ENCODE assay signal across 9 cellular contexts in genomic region chr18:74171910-74172606, GRCh38. TPM values are rescaled to one million over a fixed set of nuclear protein-coding genes. Genes with fewer than 3 reads are reported as not detected.
A peak's percentile ranks its signal among the peaks of the same experiment; 100 is the strongest.
DNase-seq lines count a peak whose midpoint lies in the region; ATAC-seq and TF ChIP-seq lines count a peak whose summit lies in the region.
"Had no signal": no experiment of that assay in that cellular context is flagged by ENCODE, and none has a peak within 500 bp of the region (broad histone marks: within the 10 kb centered on the region; RNA-seq: fewer than 3 reads in every experiment).

No MANE protein-coding gene starts in this region.

- no peak overlapping the region for H3K27ac Mint-ChIP-seq in H9

- H3K23ac ChIP-seq in mesenchymal stem cell (ENCODE audit: low read length in 2 of 2) (no peak overlapping the region), H9 (ENCODE audit: insufficient read length, low read depth, low read length) (no peak overlapping the region)

- H3K27ac ChIP-seq in mesenchymal stem cell (ENCODE audit: low read length, poor library complexity, severe bottlenecking) (no peak overlapping the region), H9 (ENCODE audit: insufficient read length, low read depth, low read length) (no peak overlapping the region)

- no peaks in the 10 kb centered on the region for H4K20me1 ChIP-seq in H9 (ENCODE audit: control insufficient read depth, insufficient read depth, insufficient read length)

- no peak overlapping the region for H2AK5ac ChIP-seq in mesenchymal stem cell (ENCODE audit: low read length, severe bottlenecking)
- no peak overlapping the region for H2AK5ac ChIP-seq in H9 (ENCODE audit: insufficient read length, low read length)

- DNase-seq in NOMO-1 treated with DMSO at 0.1 percent for 48 hours (lab: John Stamatoyannopoulos, UW; ENCODE audit: unreplicated experiment) (peak; percentile 49), mesenchymal stem cell (no peak), H9 (no peak), ecto neural progenitor cell (ENCODE audit: low spot score) (no peak), KG1 (lab: John Stamatoyannopoulos, UW) (no peak)
- no peak for DNase-seq in stimulated activated CD4-positive, alpha-beta T cell treated with anti-CD3 and anti-CD28 coated beads, Interleukin-4, amount 100 ng/mL, for 1 hour
- DNase-seq: activated naive CD4-positive, alpha-beta T cell treated with Interleukin-2 at 50 U/mL for 16 hours had no signal

- H4K8ac ChIP-seq in mesenchymal stem cell (ENCODE audit: low read length) = no peak overlapping the region
- no peak overlapping the region for H4K8ac ChIP-seq in H9 (replicated peaks; ENCODE audit: insufficient read length, low read depth, low read length)

- H3K4ac ChIP-seq in mesenchymal stem cell (ENCODE audit: low read depth in 1 of 2, low read length in 2 of 2) (no peak overlapping the region), H9 (ENCODE audit: low read depth, low read length) (no peak overlapping the region)

- H3K79me1 ChIP-seq in mesenchymal stem cell (replicated peaks; ENCODE audit: low read length, poor library complexity, severe bottlenecking) (no peaks in the 10 kb centered on the region), H9 (ENCODE audit: insufficient read depth, low read depth, low read length, poor library complexity, severe bottlenecking) (no peaks in the 10 kb centered on the region)

- ATAC-seq in GM18868 (IDR thresholded peaks at IDR 0.05; ENCODE audit: unreplicated experiment) = peak; percentile 98
- ATAC-seq in HG02759 (IDR thresholded peaks at IDR 0.05; ENCODE audit: unreplicated experiment) = peak; percentile 98

- no peaks in the 10 kb centered on the region for H3K79me2 ChIP-seq in H9 (ENCODE audit: insufficient read depth, low read length)

- H3K36me3 Mint-ChIP-seq in H9 (ENCODE audit: insufficient read depth in 1 of 3, low read depth in 3 of 3) = no peaks in the 10 kb centered on the region; a peak in 1 of 7 replicates

- no peak overlapping the region for H3K14ac ChIP-seq in mesenchymal stem cell (ENCODE audit: low read length in 2 of 2)
- no peak overlapping the region for H3K14ac ChIP-seq in H9 (ENCODE audit: insufficient read depth, low read length)

- H3K36me3 ChIP-seq in mesenchymal stem cell (ENCODE audit: control insufficient read depth in 1 of 2, insufficient read depth in 2 of 2, low read depth in 1 of 2, low read length in 2 of 2) = no peaks in the 10 kb centered on the region

- H2AFZ ChIP-seq in mesenchymal stem cell (ENCODE audit: low read depth, low read length) = no peak overlapping the region
- H2AFZ ChIP-seq in H9 (ENCODE audit: low read length) = no peak overlapping the region

- no peak overlapping the region for H3T11ph ChIP-seq in H9 (ENCODE audit: low read length)

- H3K9ac ChIP-seq in mesenchymal stem cell (ENCODE audit: low read length) (peak overlapping the region; percentile 43), H9 (ENCODE audit: extremely low read depth, insufficient read length, low read length) (no peak overlapping the region)

- no peak overlapping the region for H2BK20ac ChIP-seq in H9 (ENCODE audit: low read depth, low read length, poor library complexity, severe bottlenecking)

- H2BK15ac ChIP-seq in mesenchymal stem cell (ENCODE audit: low read depth, poor library complexity, severe bottlenecking) = no peak overlapping the region
- H2BK15ac ChIP-seq in H9 (ENCODE audit: low read depth, low read length) = no peak overlapping the region

- H2BK120ac ChIP-seq in mesenchymal stem cell (ENCODE audit: low read depth, low read length) (no peak overlapping the region), H9 (ENCODE audit: low read depth, low read length, poor library complexity, severe bottlenecking) (no peak overlapping the region)

- no peak overlapping the region for H3K4me3 Mint-ChIP-seq in H9

- no peak overlapping the region for H3K4me2 ChIP-seq in mesenchymal stem cell (ENCODE audit: low read length, poor library complexity, severe bottlenecking)
- no peak overlapping the region for H3K4me2 ChIP-seq in H9 (ENCODE audit: insufficient read depth, insufficient read length, low read length)

- no peak for TF ChIP-seq CTCF in H9 (conservative IDR thresholded peaks at IDR 0.05)

- peak overlapping the region in 1 of 2 experiments; percentile 75 for H3K4me3 ChIP-seq in mesenchymal stem cell (ENCODE audit: insufficient read depth in 1 of 2, low read depth in 1 of 2, low read length in 2 of 2)

- H3K4me1 ChIP-seq in mesenchymal stem cell (ENCODE audit: control insufficient read depth, insufficient read depth, low read depth, low read length) = no peaks in the 10 kb centered on the region
- no peaks in the 10 kb centered on the region for H3K4me1 ChIP-seq in H9 (ENCODE audit: insufficient read depth, low read length)

- no peak overlapping the region for H4K5ac ChIP-seq in H9 (ENCODE audit: insufficient read length, low read depth, low read length)

- H3K56ac ChIP-seq in H9 (ENCODE audit: insufficient read length, low read depth, low read length) = no peak overlapping the region

- no peaks in the 10 kb centered on the region for H3K9me3 Mint-ChIP-seq in H9

- peaks cover 4 to 55% of the 10 kb centered on the region in 2 experiments for H3K27me3 ChIP-seq in mesenchymal stem cell (ENCODE audit: control insufficient read depth in 1 of 2, insufficient read depth in 1 of 2, low read length in 2 of 2)
- H3K27me3 ChIP-seq in H9 (ENCODE audit: insufficient read depth, low read length) = no peaks in the 10 kb centered on the region

- H3K4me1 Mint-ChIP-seq in H9 = no peaks in the 10 kb centered on the region

- no peaks in the 10 kb centered on the region for H3K23me2 ChIP-seq in H9 (ENCODE audit: insufficient read length, low read depth, low read length, poor library complexity, severe bottlenecking)

- H2BK12ac ChIP-seq in mesenchymal stem cell (ENCODE audit: low read length in 2 of 2) (no peak overlapping the region), H9 (ENCODE audit: insufficient read length, low read depth, low read length) (no peak overlapping the region)

- no peak overlapping the region for H4K91ac ChIP-seq in mesenchymal stem cell (ENCODE audit: low read length)
- H4K91ac ChIP-seq in H9 (ENCODE audit: insufficient read length, low read depth, low read length) = no peak overlapping the region

- H2BK5ac ChIP-seq in mesenchymal stem cell (ENCODE audit: low read depth, low read length, poor library complexity, severe bottlenecking) (no peak overlapping the region), H9 (ENCODE audit: insufficient read length, low read length) (no peak overlapping the region)

- H3K18ac ChIP-seq in mesenchymal stem cell (ENCODE audit: low read depth in 1 of 2, low read length in 2 of 2) = no peak overlapping the region
- no peak overlapping the region for H3K18ac ChIP-seq in H9 (ENCODE audit: insufficient read length, low read depth, low read length)

- H3K9me3 ChIP-seq in mesenchymal stem cell (ENCODE audit: control insufficient read depth, low read length) (no peaks in the 10 kb centered on the region), H9 (ENCODE audit: control insufficient read depth, low read depth, low read length) (no peaks in the 10 kb centered on the region)

- H3K27me3 Mint-ChIP-seq in H9 (ENCODE audit: low read depth) = peaks cover 16% of the 10 kb centered on the region

- WGBS in mesenchymal stem cell = 84% methylated on average over 12 of the region's 12 CpGs
- WGBS in H9 (ENCODE audit: extremely low coverage, insufficient read length, low lambda C conversion rate) = no CpG with 5 or more reads among the region's 12 CpGs

RNA-seq across cellular contexts. Expression of gene TIMM21, which starts 23.7 kb away (rescaled TPM):
- polyA plus RNA-seq in mesenchymal stem cell (2013, experiment 1 of 2) = 18.1 TPM
- polyA plus RNA-seq in mesenchymal stem cell (2013, experiment 2 of 2) = 17.0 TPM
- total RNA-seq in H9 (2021) = 46.0 and 51.0 TPM in 2 replicates

RNA-seq across cellular contexts. Expression of gene FBXO15, which starts 24.4 kb away (rescaled TPM):
- polyA plus RNA-seq in mesenchymal stem cell (2013, experiment 1 of 2) = 0.48 TPM
- 0.60 TPM for polyA plus RNA-seq in mesenchymal stem cell (2013, experiment 2 of 2)
- 0.39 and 0.48 TPM in 2 replicates for total RNA-seq in H9 (2021)
